Comparison of ENCODE assay signal across 27 cellular contexts in the genomic region with DNA sequence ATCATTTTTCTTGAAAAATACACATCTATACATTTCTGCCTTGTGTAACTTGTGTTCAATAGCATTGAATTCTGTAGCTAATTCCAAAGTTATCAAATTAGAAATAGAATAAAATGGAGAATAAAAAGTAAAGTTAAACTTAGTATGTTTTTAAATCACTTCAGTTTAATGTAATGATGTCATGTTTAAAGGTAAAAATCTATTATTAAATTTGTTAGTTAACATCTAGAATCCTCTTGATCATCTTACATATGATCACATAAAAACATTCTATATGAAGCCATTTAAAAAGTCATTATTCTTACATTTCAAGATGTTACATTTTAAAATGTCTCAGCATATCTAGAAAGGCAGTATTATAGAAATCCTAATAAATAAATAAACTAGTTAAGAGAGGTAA.
"Had no signal": no experiment of that assay in that cellular context is flagged by ENCODE, and none has a peak within 500 bp of the region (broad histone marks: within the 10 kb centered on the region; RNA-seq: fewer than 3 reads in every experiment).

No MANE protein-coding gene starts in this region.

- H3K9me3 ChIP-seq: esophagus muscularis mucosa, ovary, psoas muscle, thoracic aorta, transverse colon, upper lobe of right lung, uterus had no signal

- H3K4me3 ChIP-seq: dorsolateral prefrontal cortex, esophagus muscularis mucosa, mucosa of descending colon, ovary, psoas muscle, skin epidermis, thoracic aorta, transverse colon, upper lobe of right lung, uterus had no signal

- FAIRE-seq: endothelial cell of umbilical vein, keratinocyte had no signal

- DNase-seq: cerebellar nuclear complex; dorsolateral prefrontal cortex; effector CD8-positive, alpha-beta T cell; endodermal cell; foreskin keratinocyte; hypothalamus; immature natural killer cell; mesenchymal stem cell; mucosa of descending colon; naive thymus-derived CD4-positive, alpha-beta T cell; nephron progenitor cell; occipital lobe; ovary; posterior cingulate gyrus; psoas muscle; right cardiac atrium; stimulated activated CD4-positive, alpha-beta T cell treated with anti-CD3 and anti-CD28 coated beads, Interleukin-15, amount 100 ng/mL, for 24 hours; stimulated activated CD4-positive, alpha-beta T cell treated with anti-CD3 and anti-CD28 coated beads, Interleukin-2, amount 100 ng/mL, for 48 hours; stimulated activated naive B cell treated with anti-CD40 and anti-IgM and Interleukin-4, amounts not matched to agents 10 μg/mL and 1 μg/mL and 100 μg/mL, for 72 hours; transverse colon; upper lobe of right lung; uterus had no signal

- H3K27ac ChIP-seq: dorsolateral prefrontal cortex, esophagus muscularis mucosa, foreskin keratinocyte, ovary, psoas muscle, skin epidermis, thoracic aorta, transverse colon, upper lobe of right lung, uterus had no signal

- H3K36me3 ChIP-seq: esophagus muscularis mucosa, ovary, thoracic aorta, transverse colon, upper lobe of right lung, uterus had no signal

- H3K27me3 ChIP-seq: dorsolateral prefrontal cortex, esophagus muscularis mucosa, foreskin keratinocyte, ovary, transverse colon, upper lobe of right lung, uterus had no signal

- H3K4me1 ChIP-seq: esophagus muscularis mucosa, foreskin keratinocyte, psoas muscle, transverse colon, upper lobe of right lung, uterus had no signal
